In the genomic region with DNA sequence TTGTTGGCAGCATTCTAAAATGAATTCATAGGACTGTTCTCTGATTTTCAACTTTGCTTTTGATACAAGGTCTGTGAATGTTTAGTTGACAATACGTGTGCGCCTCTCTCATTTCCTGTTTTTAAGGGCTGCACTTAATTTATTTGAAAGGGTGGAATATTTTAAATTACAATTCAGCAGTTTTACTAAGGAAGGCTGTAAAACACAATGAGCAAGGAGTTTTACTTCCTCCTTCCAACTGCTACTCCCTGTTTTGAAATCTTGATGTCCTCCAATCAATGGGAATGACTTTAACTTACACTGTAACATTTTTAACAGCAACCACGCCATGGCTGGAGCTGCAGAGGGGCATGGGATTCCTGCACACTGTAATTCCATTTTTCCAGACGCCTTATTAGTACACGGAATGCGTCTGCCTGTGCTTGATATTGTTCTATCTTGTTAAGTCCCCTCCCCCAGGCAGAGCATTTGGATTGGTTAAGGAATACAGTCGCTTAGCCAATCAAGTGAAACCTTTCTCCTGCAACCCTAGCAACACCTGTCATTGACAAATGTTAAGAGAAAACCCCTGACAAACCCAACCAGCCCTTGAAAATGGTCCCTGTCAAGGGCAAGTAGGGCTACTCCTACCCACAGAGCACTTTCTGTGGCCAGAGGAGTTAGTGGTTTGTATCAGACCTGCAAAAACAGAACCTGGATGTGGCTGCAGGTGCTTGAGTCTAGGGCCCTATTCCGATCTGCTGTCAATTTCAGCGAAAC, we compare ENCODE assay signal across 8 cellular contexts. TPM values are rescaled to one million over a fixed set of nuclear protein-coding genes. Genes with fewer than 3 reads are reported as not detected.
DNase-seq lines count a peak whose midpoint lies in the region; ATAC-seq and TF ChIP-seq lines count a peak whose summit lies in the region.

No MANE protein-coding gene starts in this region.

- no peaks in the 10 kb centered on the region for H3K9me3 ChIP-seq in HUES6 (ENCODE audit: control insufficient read depth, insufficient read depth, low read depth, low read length)
- H3K9me3 ChIP-seq in tibial nerve, result no peaks in the 10 kb centered on the region

- H3K27ac Mint-ChIP-seq in natural killer cell treated with Interleukin-12 subunit alpha and Interleukin-12 subunit beta and Interleukin-15 and Interleukin-18, amount 100 ng/mL, for 72 hours, result no peak overlapping the region

- 48 to 49% methylated on average over 9 of the region's 9 CpGs for WGBS in tibial nerve, 2 donors

- H3K36me3 ChIP-seq in HUES6 (ENCODE audit: control insufficient read depth, insufficient read depth, low read length) (no peaks in the 10 kb centered on the region), tibial nerve (no peaks in the 10 kb centered on the region)

- peak; percentile 96 for ATAC-seq in GM21526 (IDR thresholded peaks at IDR 0.05; ENCODE audit: low FRiP score, unreplicated experiment)
- peak; percentile 40 to 82 for ATAC-seq in natural killer cell treated with Interleukin-12 subunit alpha and Interleukin-12 subunit beta and Interleukin-15 and Interleukin-18, amount 100 ng/mL, for 72 hours

- H3K27me3 ChIP-seq in HUES6 (ENCODE audit: control insufficient read depth, insufficient read depth, low read length) (peaks cover 17% of the 10 kb centered on the region), tibial nerve (no peaks in the 10 kb centered on the region)

- TF ChIP-seq POLR2A in tibial nerve (IDR thresholded peaks at IDR 0.05), result no peak

- no peak overlapping the region for H3K9ac ChIP-seq in HUES6 (ENCODE audit: low read length)

- TF ChIP-seq EP300 in tibial nerve (IDR thresholded peaks at IDR 0.05), result peak in 1 of 2 donors; percentile 50

- DNase-seq in GM13976 (ENCODE audit: low spot score), result peak; percentile 77
- peak; percentile 81 for DNase-seq in choroid plexus epithelial cell (ENCODE audit: low read depth)
- DNase-seq in natural killer cell treated with Interleukin-12 subunit alpha and Interleukin-12 subunit beta and Interleukin-15 and Interleukin-18, amount 100 ng/mL, for 72 hours (ENCODE audit: low spot score), result no peak
- DNase-seq in posterior vena cava (ENCODE audit: low spot score), result no peak
- DNase-seq in tibial nerve (ENCODE audit: low spot score in 2 of 2), result no peak
- no peak for DNase-seq in DMS79 (lab: John Stamatoyannopoulos, UW)

- peak overlapping the region; percentile 44; the same call in 1 of the 2 replicates for H3K4me3 ChIP-seq in HUES6 (ENCODE audit: low read depth, low read length)
- peak overlapping the region; percentile 25 for H3K4me3 ChIP-seq in choroid plexus epithelial cell (ENCODE audit: low read depth, low read length)
- no peak overlapping the region for H3K4me3 ChIP-seq in tibial nerve

- H3K4me1 ChIP-seq in HUES6 (ENCODE audit: control insufficient read depth, insufficient read depth, low read length), result peaks cover 8% of the 10 kb centered on the region
- H3K4me1 ChIP-seq in tibial nerve, result peaks cover 0 to 25% (median under 1%) of the 10 kb centered on the region in 4 donors

- peaks cover 32 to 47% of the 10 kb centered on the region in 2 donors for H3K27me3 Mint-ChIP-seq in natural killer cell treated with Interleukin-12 subunit alpha and Interleukin-12 subunit beta and Interleukin-15 and Interleukin-18, amount 100 ng/mL, for 72 hours

- no peaks in the 10 kb centered on the region for H3K9me3 Mint-ChIP-seq in natural killer cell treated with Interleukin-12 subunit alpha and Interleukin-12 subunit beta and Interleukin-15 and Interleukin-18, amount 100 ng/mL, for 72 hours

- in situ Hi-C loops in GM13976 (cut with MboI; ENCODE audit: low sequenced_read_pairs, unreplicated experiment), result no loop called here

- intact Hi-C loops in posterior vena cava (cut with DNase I), result loop anchor here in 1 of 2 donors (10.0 kb wide), 1 partner anchor 155 kb away; a partner anchor contains a TSS

- no peak overlapping the region for H3K27ac ChIP-seq in HUES6 (ENCODE audit: low read depth, low read length)
- no peak overlapping the region for H3K27ac ChIP-seq in tibial nerve

- H3K36me3 Mint-ChIP-seq in natural killer cell treated with Interleukin-12 subunit alpha and Interleukin-12 subunit beta and Interleukin-15 and Interleukin-18, amount 100 ng/mL, for 72 hours, result no peaks in the 10 kb centered on the region

- H3K4me3 Mint-ChIP-seq in natural killer cell treated with Interleukin-12 subunit alpha and Interleukin-12 subunit beta and Interleukin-15 and Interleukin-18, amount 100 ng/mL, for 72 hours, result peak overlapping the region; percentile 10

- H3K4me1 Mint-ChIP-seq in natural killer cell treated with Interleukin-12 subunit alpha and Interleukin-12 subunit beta and Interleukin-15 and Interleukin-18, amount 100 ng/mL, for 72 hours (ENCODE audit: low read depth in 2 of 2), result peaks cover 4 to 6% of the 10 kb centered on the region in 2 donors

- TF ChIP-seq CTCF in GM13976 (IDR thresholded peaks at IDR 0.05; ENCODE audit: borderline replicate concordance, control extremely low read depth, extremely low read depth, insufficient read depth, missing control alignments), result no peak
- no peak for TF ChIP-seq CTCF in choroid plexus epithelial cell (conservative IDR thresholded peaks at IDR 0.05; ENCODE audit: low read depth, low read length)
- no peak for TF ChIP-seq CTCF in tibial nerve (IDR thresholded peaks at IDR 0.05)

RNA-seq across cellular contexts. Expression of a gene that starts 12.5 kb away (rescaled TPM):
- 1 to 10 TPM; 7.8 to 9.8 TPM for total RNA-seq in natural killer cell treated with Interleukin-12 subunit alpha and Interleukin-12 subunit beta and Interleukin-15 and Interleukin-18, amount 100 ng/mL, for 72 hours
- total RNA-seq in posterior vena cava, result 10 to 100 TPM; 14.0 to 15.3 TPM
- total RNA-seq in tibial nerve, result 10 to 100 TPM; 10.6 to 15.5 (median 13.7) TPM

Comparison
In these comparisons a context has a peak if more than half of its experiments do, and no peak if none do; other contexts are left out.
1. DNase-seq: peak in GM13976 (single experiment) and choroid plexus epithelial cell (single experiment); none in natural killer cell treated with Interleukin-12 subunit alpha and Interleukin-12 subunit beta and Interleukin-15 and Interleukin-18, amount 100 ng/mL, for 72 hours (single experiment), posterior vena cava (single experiment), tibial nerve (0 of 2) and DMS79 (single experiment).
2. H3K4me3 ChIP-seq: peak in HUES6 (single experiment) and choroid plexus epithelial cell (single experiment); none in tibial nerve (0 of 4).